ENCODE assay signal across 24 cellular contexts in genomic region chr18:26464128-26465011, GRCh38.
"Had no signal": no experiment of that assay in that cellular context is flagged by ENCODE, and none has a peak within 500 bp of the region (broad histone marks: within the 10 kb centered on the region; RNA-seq: fewer than 3 reads in every experiment).

No MANE protein-coding gene starts in this region.

- H3K27me3 Mint-ChIP-seq: activated CD4-positive, alpha-beta T cell treated with anti-CD3 and anti-CD28 coated beads for 36 hours; activated naive CD8-positive, alpha-beta T cell treated with anti-CD3 and anti-CD28 coated beads for 36 hours; progenitor cell of endocrine pancreas; stimulated activated naive CD8-positive, alpha-beta T cell treated with anti-CD3 and anti-CD28 coated beads, Interleukin-15, Interleukin-2, amounts not matched to agents 100 ng/mL and 50 ng/mL, for 24 hours had no signal

- H3K4me1 Mint-ChIP-seq: activated CD4-positive, alpha-beta T cell treated with anti-CD3 and anti-CD28 coated beads for 36 hours; natural killer cell had no signal

- H3K36me3 Mint-ChIP-seq: activated naive CD8-positive, alpha-beta T cell treated with anti-CD3 and anti-CD28 coated beads for 36 hours; natural killer cell had no signal

- H3K9me3 Mint-ChIP-seq: activated naive CD8-positive, alpha-beta T cell treated with anti-CD3 and anti-CD28 coated beads for 36 hours; activated T-cell treated with anti-CD3 and anti-CD28 coated beads, Interleukin-2, amount 50 U/mL, for 72 hours; natural killer cell; stimulated activated naive CD8-positive, alpha-beta T cell treated with anti-CD3 and anti-CD28 coated beads, Interleukin-15, Interleukin-2, amounts not matched to agents 100 ng/mL and 50 ng/mL, for 24 hours had no signal

- H3K27me3 ChIP-seq: adrenal gland, body of pancreas, cardiac muscle cell, esophagus squamous epithelium, left lung, ovary, right lobe of liver, upper lobe of left lung, vagina had no signal

- H3K27ac Mint-ChIP-seq: activated CD4-positive, alpha-beta T cell treated with anti-CD3 and anti-CD28 coated beads for 36 hours; activated naive CD8-positive, alpha-beta T cell treated with anti-CD3 and anti-CD28 coated beads for 36 hours; activated T-cell treated with anti-CD3 and anti-CD28 coated beads, Interleukin-2, amount 50 U/mL, for 72 hours; natural killer cell; progenitor cell of endocrine pancreas; stimulated activated naive CD8-positive, alpha-beta T cell treated with anti-CD3 and anti-CD28 coated beads, Interleukin-15, Interleukin-2, amounts not matched to agents 100 ng/mL and 50 ng/mL, for 24 hours had no signal

- H3K27ac ChIP-seq: adrenal gland, body of pancreas, cardiac muscle cell, esophagus squamous epithelium, left lung, lower lobe of right lung, ovary, right lobe of liver, upper lobe of left lung, vagina had no signal

- H3K4me1 ChIP-seq: adrenal gland, lower lobe of right lung, right lobe of liver had no signal

- H3K4me3 Mint-ChIP-seq: activated CD4-positive, alpha-beta T cell treated with anti-CD3 and anti-CD28 coated beads for 36 hours; activated naive CD8-positive, alpha-beta T cell treated with anti-CD3 and anti-CD28 coated beads for 36 hours; activated T-cell treated with anti-CD3 and anti-CD28 coated beads, Interleukin-2, amount 50 U/mL, for 72 hours; natural killer cell; stimulated activated naive CD8-positive, alpha-beta T cell treated with anti-CD3 and anti-CD28 coated beads, Interleukin-15, Interleukin-2, amounts not matched to agents 100 ng/mL and 50 ng/mL, for 24 hours had no signal

- H3K9me3 ChIP-seq: adrenal gland, body of pancreas, esophagus squamous epithelium, left lung, lower lobe of right lung, ovary, right lobe of liver, upper lobe of left lung, vagina had no signal

- DNase-seq: activated CD4-positive, alpha-beta T cell treated with anti-CD3 and anti-CD28 coated beads for 36 hours; activated CD4-positive, CD25-positive, alpha-beta regulatory T cell; activated naive CD4-positive, alpha-beta T cell; activated naive CD8-positive, alpha-beta T cell treated with anti-CD3 and anti-CD28 coated beads for 36 hours; activated T-cell treated with anti-CD3 and anti-CD28 coated beads for 4 hours; activated T-cell treated with anti-CD3 and anti-CD28 coated beads, Interleukin-2, amount 50 U/mL, for 72 hours; adrenal gland; aorta; body of pancreas; esophagus squamous epithelium; left lung; lower lobe of right lung; mesendoderm; natural killer cell; ovary; right lobe of liver; stimulated activated CD4-positive, alpha-beta T cell treated with anti-CD3 and anti-CD28 coated beads, Interleukin-12 subunit alpha, Interleukin-12 subunit beta, amount 100 ng/mL, for 4 hours; stimulated activated CD4-positive, alpha-beta T cell treated with anti-CD3 and anti-CD28 coated beads, Interleukin-4, amount 100 ng/mL, for 1 hour; T-helper 2 cell; upper lobe of left lung had no signal
